9 cellular contexts compared by ENCODE assay signal in genomic region chr12:93773122-93773871, GRCh38.
DNase-seq lines count a peak whose midpoint lies in the region; ATAC-seq and TF ChIP-seq lines count a peak whose summit lies in the region.
"Had no signal": no experiment of that assay in that cellular context is flagged by ENCODE, and none has a peak within 500 bp of the region (broad histone marks: within the 10 kb centered on the region; RNA-seq: fewer than 3 reads in every experiment).

No MANE protein-coding gene starts in this region.

- intact Hi-C loops in activated CD4-positive, alpha-beta memory T cell treated with anti-CD3 and anti-CD28 coated beads for 36 hours (cut with micrococcal nuclease): loop anchor here (1.0 kb wide), 2 partner anchors 8 to 25 kb away; no protein-coding TSS in a partner anchor
- intact Hi-C loops in activated B cell treated with CpG ODN at 0.5 μM for 24 hours (cut with micrococcal nuclease): no loop called here
- intact Hi-C loops in sigmoid colon (cut with DNase I): no loop called here

- H3K36me3 ChIP-seq in gastroesophageal sphincter (no peaks in the 10 kb centered on the region), sigmoid colon (no peaks in the 10 kb centered on the region)

- H3K27me3 ChIP-seq in gastroesophageal sphincter (no peaks in the 10 kb centered on the region), sigmoid colon (no peaks in the 10 kb centered on the region)

- CTCF ChIA-PET in activated CD4-positive, alpha-beta memory T cell treated with anti-CD3 and anti-CD28 coated beads for 36 hours (lab: Charles Lee): interaction anchor here (2.1 to 3.2 kb wide), 2 partner anchors 271 to 329 kb away, joined by 7 to 28 read pairs; no protein-coding TSS in a partner anchor
- CTCF ChIA-PET in activated CD4-positive, alpha-beta memory T cell treated with anti-CD3 and anti-CD28 coated beads, Interleukin-2, amount 10 ng/mL, durations not matched to agents 7 days and 5 days (lab: Charles Lee): interaction anchor here (1.6 kb wide), 1 partner anchor 328 kb away, joined by 6 read pairs; no protein-coding TSS in a partner anchor
- CTCF ChIA-PET in activated B cell treated with CpG ODN at 0.5 μM for 24 hours (lab: Charles Lee): interaction anchor here (1.1 kb wide), 1 partner anchor 11 kb away, joined by 3 read pairs; no protein-coding TSS in a partner anchor

- H3K4me1 ChIP-seq in gastroesophageal sphincter (peaks cover 11 to 36% (median 17%) of the 10 kb centered on the region in 3 donors), sigmoid colon (peaks cover 0 to 43% (median 27%) of the 10 kb centered on the region in 4 donors)

- POLR2A ChIA-PET in activated CD4-positive, alpha-beta memory T cell treated with anti-CD3 and anti-CD28 coated beads for 36 hours (lab: Charles Lee): no interaction called here
- POLR2A ChIA-PET in activated CD4-positive, alpha-beta memory T cell treated with anti-CD3 and anti-CD28 coated beads, Interleukin-2, amount 10 ng/mL, durations not matched to agents 7 days and 5 days (lab: Charles Lee): interaction anchor here (1.8 kb wide), 1 partner anchor 12 kb away, joined by 5 read pairs; no protein-coding TSS in a partner anchor
- POLR2A ChIA-PET in activated B cell treated with CpG ODN at 0.5 μM for 24 hours (lab: Charles Lee): interaction anchor here (0.5 kb wide), 1 partner anchor 666 kb away, joined by 3 read pairs; no protein-coding TSS in a partner anchor

- H3K4me3 Mint-ChIP-seq in activated CD4-positive, alpha-beta memory T cell treated with anti-CD3 and anti-CD28 coated beads for 36 hours: peak overlapping the region; percentile 45
- H3K4me3 Mint-ChIP-seq in activated CD4-positive, alpha-beta memory T cell treated with anti-CD3 and anti-CD28 coated beads, Interleukin-2, amount 10 ng/mL, durations not matched to agents 7 days and 5 days: no peak overlapping the region
- no peak overlapping the region for H3K4me3 Mint-ChIP-seq in activated B cell treated with CpG ODN at 0.5 μM for 24 hours
- H3K4me3 Mint-ChIP-seq: mesothelial cell of epicardium had no signal

- TF ChIP-seq EP300 in gastroesophageal sphincter (IDR thresholded peaks at IDR 0.05) (no peak), sigmoid colon (IDR thresholded peaks at IDR 0.05) (no peak)

- ATAC-seq in activated B cell treated with CpG ODN at 0.5 μM for 24 hours (ENCODE audit: low read depth): peak; percentile 76
- no peak for ATAC-seq in gastroesophageal sphincter

- H3K27ac Mint-ChIP-seq in activated CD4-positive, alpha-beta memory T cell treated with anti-CD3 and anti-CD28 coated beads for 36 hours: peak overlapping the region; percentile 35
- no peak overlapping the region for H3K27ac Mint-ChIP-seq in activated CD4-positive, alpha-beta memory T cell treated with anti-CD3 and anti-CD28 coated beads, Interleukin-2, amount 10 ng/mL, durations not matched to agents 7 days and 5 days
- peak overlapping the region; percentile 19 for H3K27ac Mint-ChIP-seq in activated B cell treated with CpG ODN at 0.5 μM for 24 hours
- H3K27ac Mint-ChIP-seq: mesothelial cell of epicardium had no signal

- TF ChIP-seq POLR2A in gastroesophageal sphincter (IDR thresholded peaks at IDR 0.05) (no peak), sigmoid colon (IDR thresholded peaks at IDR 0.05) (no peak)

- peaks cover 39% of the 10 kb centered on the region for H3K4me1 Mint-ChIP-seq in activated CD4-positive, alpha-beta memory T cell treated with anti-CD3 and anti-CD28 coated beads for 36 hours (ENCODE audit: low read depth)
- H3K4me1 Mint-ChIP-seq in activated CD4-positive, alpha-beta memory T cell treated with anti-CD3 and anti-CD28 coated beads, Interleukin-2, amount 10 ng/mL, durations not matched to agents 7 days and 5 days: peaks cover 33% of the 10 kb centered on the region
- peaks cover 16% of the 10 kb centered on the region for H3K4me1 Mint-ChIP-seq in activated B cell treated with CpG ODN at 0.5 μM for 24 hours

- TF ChIP-seq CTCF in activated B cell treated with CpG ODN at 0.5 μM for 24 hours (IDR thresholded peaks at IDR 0.05) (no peak), gastroesophageal sphincter (IDR thresholded peaks at IDR 0.05) (no peak), sigmoid colon (IDR thresholded peaks at IDR 0.05) (no peak)

- H3K27ac ChIP-seq in gastroesophageal sphincter (no peak overlapping the region), sigmoid colon (no peak overlapping the region)

- H3K9me3 Mint-ChIP-seq in activated CD4-positive, alpha-beta memory T cell treated with anti-CD3 and anti-CD28 coated beads for 36 hours: peaks cover 10% of the 10 kb centered on the region
- H3K9me3 Mint-ChIP-seq in activated CD4-positive, alpha-beta memory T cell treated with anti-CD3 and anti-CD28 coated beads, Interleukin-2, amount 10 ng/mL, durations not matched to agents 7 days and 5 days: peaks cover 9% of the 10 kb centered on the region
- H3K9me3 Mint-ChIP-seq in activated B cell treated with CpG ODN at 0.5 μM for 24 hours: peaks cover 2% of the 10 kb centered on the region
- H3K9me3 Mint-ChIP-seq: mesothelial cell of epicardium had no signal

- no peak overlapping the region for H3K4me3 ChIP-seq in gastroesophageal sphincter
- no peak overlapping the region for H3K4me3 ChIP-seq in sigmoid colon

- no peaks in the 10 kb centered on the region for H3K27me3 Mint-ChIP-seq in activated CD4-positive, alpha-beta memory T cell treated with anti-CD3 and anti-CD28 coated beads for 36 hours
- H3K27me3 Mint-ChIP-seq in activated CD4-positive, alpha-beta memory T cell treated with anti-CD3 and anti-CD28 coated beads, Interleukin-2, amount 10 ng/mL, durations not matched to agents 7 days and 5 days: no peaks in the 10 kb centered on the region
- H3K27me3 Mint-ChIP-seq in activated B cell treated with CpG ODN at 0.5 μM for 24 hours: no peaks in the 10 kb centered on the region

- peaks cover 10% of the 10 kb centered on the region for H3K36me3 Mint-ChIP-seq in activated CD4-positive, alpha-beta memory T cell treated with anti-CD3 and anti-CD28 coated beads for 36 hours
- H3K36me3 Mint-ChIP-seq in activated CD4-positive, alpha-beta memory T cell treated with anti-CD3 and anti-CD28 coated beads, Interleukin-2, amount 10 ng/mL, durations not matched to agents 7 days and 5 days (ENCODE audit: low read depth): peaks cover 8% of the 10 kb centered on the region
- H3K36me3 Mint-ChIP-seq in activated B cell treated with CpG ODN at 0.5 μM for 24 hours (ENCODE audit: low read depth): no peaks in the 10 kb centered on the region
- H3K36me3 Mint-ChIP-seq: mesothelial cell of epicardium had no signal

- DNase-seq in activated CD4-positive, alpha-beta memory T cell treated with anti-CD3 and anti-CD28 coated beads for 36 hours: peak; percentile 77
- DNase-seq in activated CD4-positive, alpha-beta memory T cell treated with anti-CD3 and anti-CD28 coated beads, Interleukin-2, amount 10 ng/mL, durations not matched to agents 7 days and 5 days: no peak
- DNase-seq in activated B cell treated with CpG ODN at 0.5 μM for 24 hours: no peak
- peak; percentile 57 for DNase-seq in fibroblast of gingiva (ENCODE audit: low read depth)
- peak; percentile 46 to 66 for DNase-seq in stimulated activated CD8-positive, alpha-beta memory T cell treated with anti-CD3 and anti-CD28 coated beads, Interleukin-7, amount 100 ng/mL, for 4 hours (ENCODE audit: low read depth in 2 of 2)
- DNase-seq in sigmoid colon: no peak
- DNase-seq in amygdala (lab: John Stamatoyannopoulos, UW): no peak

- 63 to 67% methylated on average over 4 of the region's 5 CpGs for WGBS in gastroesophageal sphincter (ENCODE audit: low coverage in 1 of 2), 2 donors
- 86 to 90% methylated on average over 5 of the region's 5 CpGs for WGBS in sigmoid colon, 2 donors

- H3K9me3 ChIP-seq in gastroesophageal sphincter (no peaks in the 10 kb centered on the region), sigmoid colon (no peaks in the 10 kb centered on the region)

Comparison
In these comparisons a context has a peak if more than half of its experiments do, and no peak if none do; other contexts are left out.
1. DNase-seq: peak in activated CD4-positive, alpha-beta memory T cell treated with anti-CD3 and anti-CD28 coated beads for 36 hours (single experiment), fibroblast of gingiva (single experiment) and stimulated activated CD8-positive, alpha-beta memory T cell treated with anti-CD3 and anti-CD28 coated beads, Interleukin-7, amount 100 ng/mL, for 4 hours (2 of 2); none in activated CD4-positive, alpha-beta memory T cell treated with anti-CD3 and anti-CD28 coated beads, Interleukin-2, amount 10 ng/mL, durations not matched to agents 7 days and 5 days (single experiment), activated B cell treated with CpG ODN at 0.5 μM for 24 hours (single experiment), sigmoid colon (single experiment) and amygdala (0 of 56).